ENCODE assay signal across 18 cellular contexts in genomic region chr12:14934511-14934910, GRCh38. TPM values are rescaled to one million over a fixed set of nuclear protein-coding genes. Genes with fewer than 3 reads are reported as not detected.
"Had no signal": no experiment of that assay in that cellular context is flagged by ENCODE, and none has a peak within 500 bp of the region (broad histone marks: within the 10 kb centered on the region; RNA-seq: fewer than 3 reads in every experiment).

No MANE protein-coding gene starts in this region.

- H3K4me1 ChIP-seq: adrenal gland, parathyroid adenoma, right atrium auricular region had no signal

- H2AFZ ChIP-seq: parathyroid adenoma had no signal

- DNase-seq: activated B cell treated with CpG ODN at 0.5 μM for 24 hours; activated CD4-positive, alpha-beta T cell treated with anti-CD3 and anti-CD28 coated beads, Interleukin-2, amount 10 ng/mL, durations not matched to agents 7 days and 5 days; activated CD8-positive, alpha-beta memory T cell treated with anti-CD3 and anti-CD28 coated beads for 24 hours; activated naive CD4-positive, alpha-beta T cell treated with anti-CD3 and anti-CD28 coated beads, Interleukin-2, amount 10 ng/mL, durations not matched to agents 7 days and 5 days; adrenal gland; dermis blood vessel endothelial cell; endodermal cell; immature natural killer cell; stomach had no signal

- H3K27ac ChIP-seq: adrenal gland, parathyroid adenoma, right atrium auricular region, skin epidermis, thoracic aorta had no signal

- H3K9me3 ChIP-seq: adrenal gland, right atrium auricular region, stomach, thoracic aorta had no signal

- H3K27me3 ChIP-seq: adrenal gland, right atrium auricular region, stomach had no signal

- H3K9me3 Mint-ChIP-seq: activated CD4-positive, alpha-beta T cell treated with anti-CD3 and anti-CD28 coated beads, Interleukin-2, amount 10 ng/mL, durations not matched to agents 7 days and 5 days; activated T-helper 2 cell treated with anti-CD3 and anti-CD28 coated beads, Interferon-gamma antibody, Interleukin-2, Interleukin-4, amounts not matched to agents 10 μg/mL and 5 μg/mL and 100 μg/mL, durations not matched to agents 14 hours and 24 hours and 36 hours; endodermal cell; immature natural killer cell; T-helper 1 cell treated with Interleukin-12 subunit alpha and Interleukin-12 subunit beta and Interleukin-4 antibody, amounts not matched to agents 30 μg/mL and 1 μg/mL, for 36 hours had no signal

- H3K27ac Mint-ChIP-seq: activated B cell treated with CpG ODN at 0.5 μM for 24 hours; activated CD4-positive, alpha-beta T cell treated with anti-CD3 and anti-CD28 coated beads, Interleukin-2, amount 10 ng/mL, durations not matched to agents 7 days and 5 days; activated naive CD4-positive, alpha-beta T cell treated with anti-CD3 and anti-CD28 coated beads, Interleukin-2, amount 10 ng/mL, durations not matched to agents 7 days and 5 days; activated T-helper 2 cell treated with anti-CD3 and anti-CD28 coated beads, Interferon-gamma antibody, Interleukin-2, Interleukin-4, amounts not matched to agents 10 μg/mL and 5 μg/mL and 100 μg/mL, durations not matched to agents 14 hours and 24 hours and 36 hours; endodermal cell; T-helper 1 cell treated with Interleukin-12 subunit alpha and Interleukin-12 subunit beta and Interleukin-4 antibody, amounts not matched to agents 30 μg/mL and 1 μg/mL, for 36 hours had no signal

- H3K9ac ChIP-seq: parathyroid adenoma had no signal

- H3K36me3 ChIP-seq: adrenal gland, right atrium auricular region, stomach, thoracic aorta had no signal

- H3K27me3 Mint-ChIP-seq: activated B cell treated with CpG ODN at 0.5 μM for 24 hours; activated CD4-positive, alpha-beta T cell treated with anti-CD3 and anti-CD28 coated beads, Interleukin-2, amount 10 ng/mL, durations not matched to agents 7 days and 5 days; activated naive CD4-positive, alpha-beta T cell treated with anti-CD3 and anti-CD28 coated beads, Interleukin-2, amount 10 ng/mL, durations not matched to agents 7 days and 5 days had no signal

- H3K4me3 ChIP-seq: adrenal gland, right atrium auricular region, skin epidermis, stomach, thoracic aorta had no signal

- H3K79me2 ChIP-seq: parathyroid adenoma had no signal

- H3K4me3 Mint-ChIP-seq: activated B cell treated with CpG ODN at 0.5 μM for 24 hours; activated CD4-positive, alpha-beta T cell treated with anti-CD3 and anti-CD28 coated beads, Interleukin-2, amount 10 ng/mL, durations not matched to agents 7 days and 5 days; activated naive CD4-positive, alpha-beta T cell treated with anti-CD3 and anti-CD28 coated beads, Interleukin-2, amount 10 ng/mL, durations not matched to agents 7 days and 5 days; endodermal cell; immature natural killer cell; T-helper 1 cell treated with Interleukin-12 subunit alpha and Interleukin-12 subunit beta and Interleukin-4 antibody, amounts not matched to agents 30 μg/mL and 1 μg/mL, for 36 hours had no signal

RNA-seq across cellular contexts. Expression of gene ERP27, which starts 3.8 kb away (rescaled TPM):
- total RNA-seq: dermis blood vessel endothelial cell, glomerular endothelial cell, lung microvascular endothelial cell had no signal

RNA-seq across cellular contexts. Expression of gene PDE6H, which starts 38.3 kb away (rescaled TPM):
- total RNA-seq: activated B cell treated with CpG ODN at 0.5 μM for 24 hours; activated CD4-positive, alpha-beta T cell treated with anti-CD3 and anti-CD28 coated beads, Interleukin-2, amount 10 ng/mL, durations not matched to agents 7 days and 5 days; activated T-helper 2 cell treated with anti-CD3 and anti-CD28 coated beads, Interferon-gamma antibody, Interleukin-2, Interleukin-4, amounts not matched to agents 10 μg/mL and 5 μg/mL and 100 μg/mL, durations not matched to agents 14 hours and 24 hours and 36 hours; dermis blood vessel endothelial cell; endodermal cell; glomerular endothelial cell; lung microvascular endothelial cell; right atrium auricular region; stomach; thoracic aorta had no signal
- polyA plus RNA-seq: esophagus, immature natural killer cell, stomach had no signal

RNA-seq across cellular contexts. Expression of gene MGP, which starts 48.9 kb away (rescaled TPM):
- total RNA-seq: activated B cell treated with CpG ODN at 0.5 μM for 24 hours; activated T-helper 2 cell treated with anti-CD3 and anti-CD28 coated beads, Interferon-gamma antibody, Interleukin-2, Interleukin-4, amounts not matched to agents 10 μg/mL and 5 μg/mL and 100 μg/mL, durations not matched to agents 14 hours and 24 hours and 36 hours; endodermal cell had no signal
